In genomic region chr10:15201589-15202300, GRCh38 we compare ENCODE assay signal across 13 cellular contexts. TPM values are rescaled to one million over a fixed set of nuclear protein-coding genes. Genes with fewer than 3 reads are reported as not detected.
DNase-seq lines count a peak whose midpoint lies in the region; ATAC-seq, FAIRE-seq and TF ChIP-seq lines count a peak whose summit lies in the region.
"Had no signal": no experiment of that assay in that cellular context is flagged by ENCODE, and none has a peak within 500 bp of the region (broad histone marks: within the 10 kb centered on the region; RNA-seq: fewer than 3 reads in every experiment).

No MANE protein-coding gene starts in this region.

- H4K20me1 ChIP-seq in osteoblast (ENCODE audit: insufficient read depth, low read length) = no peaks in the 10 kb centered on the region

- DNase-seq in EL (peak; percentile 83), RCC 7860 (ENCODE audit: low spot score) (peak; percentile 85), endodermal cell (no peak), osteoblast (ENCODE audit: insufficient read length, low spot score, missing footprints) (peak; percentile 81), NCI-H128 (lab: John Stamatoyannopoulos, UW; ENCODE audit: unreplicated experiment) (no peak), transverse colon (no peak)
- DNase-seq: activated T-cell treated with anti-CD3 and anti-CD28 coated beads, Interleukin-2, amount 50 U/mL, for 24 hours; CD8-positive, alpha-beta memory T cell; GOT3; Right ventricle myocardium superior; stimulated activated CD4-positive, alpha-beta T cell treated with anti-CD3 and anti-CD28 coated beads, Interleukin-15, amount 100 ng/mL, for 24 hours had no signal

- H3K9me3 Mint-ChIP-seq in endodermal cell = no peaks in the 10 kb centered on the region
- H3K9me3 Mint-ChIP-seq: activated T-cell treated with anti-CD3 and anti-CD28 coated beads, Interleukin-2, amount 50 U/mL, for 24 hours; CD8-positive, alpha-beta memory T cell had no signal

- no peak overlapping the region for H3K4me3 ChIP-seq in endodermal cell (ENCODE audit: low read length)
- peak overlapping the region; percentile 47 for H3K4me3 ChIP-seq in osteoblast (ENCODE audit: insufficient read depth, low read length)
- H3K4me3 ChIP-seq in transverse colon = no peak overlapping the region

- TF ChIP-seq POLR2A in transverse colon (IDR thresholded peaks at IDR 0.05) = no peak

- peaks cover 5% of the 10 kb centered on the region for H3K36me3 Mint-ChIP-seq in endodermal cell (ENCODE audit: low read depth)

- no peak overlapping the region for H3K4me3 Mint-ChIP-seq in endodermal cell
- H3K4me3 Mint-ChIP-seq: activated T-cell treated with anti-CD3 and anti-CD28 coated beads, Interleukin-2, amount 50 U/mL, for 24 hours; CD8-positive, alpha-beta memory T cell had no signal

- FAIRE-seq in RCC 7860 (lab: Jason Lieb, UNC) = peak; percentile 96

- H3K27ac Mint-ChIP-seq in endodermal cell = peak overlapping the region; percentile 93
- H3K27ac Mint-ChIP-seq: activated T-cell treated with anti-CD3 and anti-CD28 coated beads, Interleukin-2, amount 50 U/mL, for 24 hours had no signal

- H3K27ac ChIP-seq in endodermal cell (ENCODE audit: low read depth, low read length) (no peak overlapping the region), osteoblast (ENCODE audit: low read depth, low read length) (peak overlapping the region; percentile 96), transverse colon (no peak overlapping the region)

- no peaks in the 10 kb centered on the region for H3K79me2 ChIP-seq in osteoblast (ENCODE audit: insufficient read depth, low read length)

- H3K27me3 ChIP-seq in endodermal cell (ENCODE audit: control insufficient read depth, insufficient read depth, low read length, poor library complexity, severe bottlenecking) (no peaks in the 10 kb centered on the region), osteoblast (ENCODE audit: insufficient read depth, low read length) (no peaks in the 10 kb centered on the region), transverse colon (no peaks in the 10 kb centered on the region)

- peaks cover 5% of the 10 kb centered on the region for H3K36me3 ChIP-seq in endodermal cell (ENCODE audit: control insufficient read depth, insufficient read depth, low read length)
- H3K36me3 ChIP-seq in osteoblast (ENCODE audit: insufficient read depth, low read length) = no peaks in the 10 kb centered on the region
- H3K36me3 ChIP-seq in transverse colon = no peaks in the 10 kb centered on the region

- ATAC-seq in HG03354 (IDR thresholded peaks at IDR 0.05; ENCODE audit: poor library complexity, severe bottlenecking, unreplicated experiment) = no peak
- ATAC-seq in HG03025 (IDR thresholded peaks at IDR 0.05; ENCODE audit: low FRiP score, unreplicated experiment) = no peak

- no peak for TF ChIP-seq CTCF in endodermal cell (conservative IDR thresholded peaks at IDR 0.05)
- no peak for TF ChIP-seq CTCF in osteoblast (IDR thresholded peaks at IDR 0.05; ENCODE audit: extremely low read depth, low read depth, low read length)
- no peak for TF ChIP-seq CTCF in transverse colon (IDR thresholded peaks at IDR 0.05)

- H3K9me3 ChIP-seq in endodermal cell (ENCODE audit: control insufficient read depth, low read length) = no peaks in the 10 kb centered on the region
- no peaks in the 10 kb centered on the region for H3K9me3 ChIP-seq in osteoblast (ENCODE audit: low read depth, low read length)
- no peaks in the 10 kb centered on the region for H3K9me3 ChIP-seq in transverse colon

- no peak for TF ChIP-seq EP300 in transverse colon (IDR thresholded peaks at IDR 0.05; ENCODE audit: low read depth)

- intact Hi-C loops in transverse colon (cut with DNase I; ENCODE audit: low total_unique reads) = no loop called here

- peaks cover 3% of the 10 kb centered on the region for H3K4me1 ChIP-seq in endodermal cell (ENCODE audit: control insufficient read depth, insufficient read depth, low read length)
- H3K4me1 ChIP-seq in osteoblast (ENCODE audit: insufficient read depth, low read length) = peaks cover 56% of the 10 kb centered on the region
- H3K4me1 ChIP-seq in transverse colon = no peaks in the 10 kb centered on the region

- WGBS in endodermal cell (ENCODE audit: insufficient coverage in 1 of 2, insufficient read length in 1 of 2), 2 experiments = 80 to 88% methylated on average over 3 to 6 of the region's 6 CpGs
- 81 to 93% methylated on average over 3 to 6 of the region's 6 CpGs for WGBS in transverse colon (ENCODE audit: low coverage in 1 of 2), 2 donors

- H3K4me2 ChIP-seq in osteoblast (ENCODE audit: insufficient read depth, low read length) = peak overlapping the region; percentile 81

- in situ Hi-C loops in transverse colon (cut with MboI; ENCODE audit: low pct_ligation_motif_present in 1 of 4, low pct_unique_long_range_greater_than_20kb in 1 of 4, low sequenced_read_pairs in 3 of 4) = loop anchor here in 1 of 4 donors (25.0 kb wide), 1 partner anchor 186 kb away; no protein-coding TSS in a partner anchor

- H3K4me1 Mint-ChIP-seq in endodermal cell = peaks cover 23% of the 10 kb centered on the region

- peak overlapping the region; percentile 70 for H2AFZ ChIP-seq in osteoblast (ENCODE audit: low read length)

- no peaks in the 10 kb centered on the region for H3K27me3 Mint-ChIP-seq in endodermal cell (ENCODE audit: insufficient read depth)
- H3K27me3 Mint-ChIP-seq: activated T-cell treated with anti-CD3 and anti-CD28 coated beads, Interleukin-2, amount 50 U/mL, for 24 hours; CD8-positive, alpha-beta memory T cell had no signal

- no peak overlapping the region for H3K9ac ChIP-seq in endodermal cell (ENCODE audit: extremely low read depth, low read length, poor library complexity, severe bottlenecking)

RNA-seq across cellular contexts. Expression of gene NMT2, which starts 33.3 kb away (rescaled TPM):
- total RNA-seq in endodermal cell = 10 to 100 TPM; 21.7 to 21.9 TPM
- polyA plus RNA-seq in endodermal cell (2013, experiment 1 of 2) = 22.0 TPM
- 25.1 TPM for polyA plus RNA-seq in endodermal cell (2013, experiment 2 of 2)
- total RNA-seq in osteoblast = 43.8 and 61.0 TPM in 2 replicates
- 10 to 100 TPM in 3 of 4 donors, 1 to 10 TPM in 1; 5.2 to 39.3 (median 33.8) TPM for total RNA-seq in transverse colon

Comparison
In these comparisons a context has a peak if more than half of its experiments do, and no peak if none do; other contexts are left out.
1. DNase-seq: peak in EL (single experiment), RCC 7860 (single experiment) and osteoblast (single experiment); none in endodermal cell (single experiment), NCI-H128 (single experiment) and transverse colon (single experiment).